Comparison of ENCODE assay signal across 8 cellular contexts in the genomic region with DNA sequence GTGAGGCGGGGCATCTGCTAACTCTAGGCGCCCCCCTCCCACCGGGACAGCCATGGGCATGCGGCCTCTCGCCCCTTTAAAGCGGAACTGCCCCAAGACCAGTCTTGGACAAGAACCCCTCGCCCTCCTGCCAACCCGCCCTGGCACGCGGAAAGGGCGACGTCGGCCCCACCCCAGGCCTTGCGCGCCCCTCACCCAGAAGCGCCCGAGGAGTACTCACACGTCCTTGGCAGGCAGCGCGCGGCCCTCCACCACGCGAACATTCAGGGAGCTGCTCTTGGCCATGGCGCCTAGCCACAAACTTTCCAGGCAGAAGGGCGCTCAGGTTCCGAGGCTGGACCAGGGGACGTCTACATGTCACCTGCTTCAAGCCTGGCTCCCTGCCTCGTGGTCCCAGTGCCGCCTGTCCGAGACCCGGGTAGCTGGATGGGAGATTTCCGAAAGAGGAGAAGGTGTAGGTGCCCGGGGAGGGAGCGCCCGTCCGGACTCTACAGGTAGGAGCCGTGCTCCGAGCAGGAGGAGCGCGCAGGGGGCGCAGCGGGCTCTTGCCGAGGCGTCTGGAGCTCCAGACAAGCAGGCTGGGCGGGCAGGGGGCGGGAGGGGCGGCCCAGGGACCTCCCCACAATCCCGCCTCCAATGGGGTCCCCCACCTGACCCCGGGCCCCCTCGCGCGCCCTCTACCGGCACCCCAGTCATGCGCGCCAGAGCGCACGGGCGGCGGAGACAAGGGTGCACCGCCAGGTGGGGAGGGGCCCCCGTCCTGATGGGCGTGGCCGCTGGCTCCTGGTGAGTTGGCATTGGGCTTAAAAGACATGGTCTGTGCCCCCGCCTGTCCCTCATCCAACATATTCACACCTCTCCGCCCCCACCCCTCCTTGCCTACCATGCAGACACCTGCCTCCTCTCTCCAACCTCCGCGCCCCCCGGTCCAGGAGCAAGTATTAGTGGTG.
DNase-seq lines count a peak whose midpoint lies in the region; ATAC-seq and TF ChIP-seq lines count a peak whose summit lies in the region.

A gene with protein sequence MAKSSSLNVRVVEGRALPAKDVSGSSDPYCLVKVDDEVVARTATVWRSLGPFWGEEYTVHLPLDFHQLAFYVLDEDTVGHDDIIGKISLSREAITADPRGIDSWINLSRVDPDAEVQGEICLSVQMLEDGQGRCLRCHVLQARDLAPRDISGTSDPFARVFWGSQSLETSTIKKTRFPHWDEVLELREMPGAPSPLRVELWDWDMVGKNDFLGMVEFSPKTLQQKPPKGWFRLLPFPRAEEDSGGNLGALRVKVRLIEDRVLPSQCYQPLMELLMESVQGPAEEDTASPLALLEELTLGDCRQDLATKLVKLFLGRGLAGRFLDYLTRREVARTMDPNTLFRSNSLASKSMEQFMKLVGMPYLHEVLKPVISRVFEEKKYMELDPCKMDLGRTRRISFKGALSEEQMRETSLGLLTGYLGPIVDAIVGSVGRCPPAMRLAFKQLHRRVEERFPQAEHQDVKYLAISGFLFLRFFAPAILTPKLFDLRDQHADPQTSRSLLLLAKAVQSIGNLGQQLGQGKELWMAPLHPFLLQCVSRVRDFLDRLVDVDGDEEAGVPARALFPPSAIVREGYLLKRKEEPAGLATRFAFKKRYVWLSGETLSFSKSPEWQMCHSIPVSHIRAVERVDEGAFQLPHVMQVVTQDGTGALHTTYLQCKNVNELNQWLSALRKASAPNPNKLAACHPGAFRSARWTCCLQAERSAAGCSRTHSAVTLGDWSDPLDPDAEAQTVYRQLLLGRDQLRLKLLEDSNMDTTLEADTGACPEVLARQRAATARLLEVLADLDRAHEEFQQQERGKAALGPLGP (minus strand): TSS at position 584 of the 950 bp plus-strand sequence. CDS start 299 bp downstream, at position 285.

- peak within 1 kb of the TSS; percentile 12 to 78 (median 51); a peak in 18 of 22 replicates for H3K27ac ChIP-seq in BLaER1 treated with 17β-estradiol and CSF1 and Interleukin-3, amounts not matched to agents 10 nM and 100 nM
- no peak within 1 kb of the TSS for H3K27ac ChIP-seq in RWPE2 (ENCODE audit: poor library complexity, severe bottlenecking)

- H3K9ac ChIP-seq in BLaER1 treated with 17β-estradiol and CSF1 and Interleukin-3, amounts not matched to agents 10 nM and 100 nM = peak within 1 kb of the TSS; percentile 38 to 86 (median 60); a peak in 21 of 22 replicates

- no peaks in the 10 kb centered on the region for H3K36me3 ChIP-seq in BLaER1 treated with 17β-estradiol and CSF1 and Interleukin-3, amounts not matched to agents 10 nM and 100 nM
- no peaks in the 10 kb centered on the region for H3K36me3 ChIP-seq in RWPE2 (ENCODE audit: low read depth)

- DNase-seq in RWPE2 (ENCODE audit: low spot score) (no peak), iPS-NIHi11 (ENCODE audit: low spot score) (peak; percentile 97)
- DNase-seq in activated naive CD4-positive, alpha-beta T cell (lab: John Stamatoyannopoulos, UW) = peak; percentile 28 to 84 (median 72)
- peak; percentile 82 to 89 for DNase-seq in stimulated activated CD4-positive, alpha-beta T cell treated with anti-CD3 and anti-CD28 coated beads, Interleukin-4, amount 100 ng/mL, for 48 hours (ENCODE audit: low read depth in 2 of 2)

- peaks cover 46 to 92% (median 73%) of the 10 kb centered on the region in 10 experiments for H3K4me1 ChIP-seq in BLaER1 treated with 17β-estradiol and CSF1 and Interleukin-3, amounts not matched to agents 10 nM and 100 nM
- no peaks in the 10 kb centered on the region for H3K4me1 ChIP-seq in RWPE2 (ENCODE audit: insufficient read depth, poor library complexity, severe bottlenecking)

- peak; percentile 72 for TF ChIP-seq CTCF in RWPE2 (IDR thresholded peaks at IDR 0.05; ENCODE audit: poor library complexity, severe bottlenecking)

- peaks cover 0 to 24% (median 0%) of the 10 kb centered on the region in 11 experiments; a peak in 5 of 22 replicates for H4K20me1 ChIP-seq in BLaER1 treated with 17β-estradiol and CSF1 and Interleukin-3, amounts not matched to agents 10 nM and 100 nM

- H3K4me2 ChIP-seq in BLaER1 treated with 17β-estradiol and CSF1 and Interleukin-3, amounts not matched to agents 10 nM and 100 nM = peak within 1 kb of the TSS; percentile 95 to 99 (median 97)

- peak within 1 kb of the TSS; percentile 50 to 73 (median 56) for H3K4me3 ChIP-seq in BLaER1 treated with 17β-estradiol and CSF1 and Interleukin-3, amounts not matched to agents 10 nM and 100 nM
- H3K4me3 ChIP-seq in RWPE2 (ENCODE audit: severe bottlenecking) = peak within 1 kb of the TSS; percentile 23

- peak; percentile 47 for ATAC-seq in HG03280 (IDR thresholded peaks at IDR 0.05; ENCODE audit: unreplicated experiment)
- ATAC-seq in RWPE2 (ENCODE audit: low read depth) = peak; percentile 79
- no peak for ATAC-seq in GM21515 (IDR thresholded peaks at IDR 0.05; ENCODE audit: unreplicated experiment)
- ATAC-seq in GM18511 (IDR thresholded peaks at IDR 0.05; ENCODE audit: unreplicated experiment) = no peak

- H3K27me3 ChIP-seq in BLaER1 treated with 17β-estradiol and CSF1 and Interleukin-3, amounts not matched to agents 10 nM and 100 nM = peaks cover 0 to 14% (median 6%) of the 10 kb centered on the region in 11 experiments; a peak in 8 of 22 replicates
- H3K27me3 ChIP-seq in RWPE2 (ENCODE audit: insufficient read depth, poor library complexity, severe bottlenecking) = peaks cover 4% of the 10 kb centered on the region

- H3K9me3 ChIP-seq in BLaER1 treated with 17β-estradiol and CSF1 and Interleukin-3, amounts not matched to agents 10 nM and 100 nM (replicated peaks in 1 of 11) = no peaks in the 10 kb centered on the region
- H3K9me3 ChIP-seq in RWPE2 (ENCODE audit: severe bottlenecking) = no peaks in the 10 kb centered on the region

Comparison
In these comparisons a context has a peak if more than half of its experiments do, and no peak if none do; other contexts are left out.
1. ATAC-seq: peak in HG03280 (single experiment) and RWPE2 (single experiment); none in GM21515 (single experiment) and GM18511 (single experiment).